8 cellular contexts compared by ENCODE assay signal in genomic region chr2:177617849-177618248, GRCh38.
DNase-seq lines count a peak whose midpoint lies in the region; TF ChIP-seq lines count a peak whose summit lies in the region.

No MANE protein-coding gene starts in this region.

- intact Hi-C loops in adrenal gland (cut with DNase I) (no loop called here), lower leg skin (cut with DNase I; ENCODE audit: low total_unique reads) (no loop called here), thyroid gland (cut with DNase I) (loop anchor here (10.0 kb wide), 1 partner anchor 63 kb away; a partner anchor contains a TSS)

- peaks cover 8% of the 10 kb centered on the region for H3K27me3 Mint-ChIP-seq in activated T-cell treated with anti-CD3 and anti-CD28 coated beads, Interleukin-2, amount 50 U/mL, for 24 hours

- H3K4me3 ChIP-seq in adrenal gland (peak overlapping the region; percentile 10 to 80 (median 73)), lower leg skin (ENCODE audit: low read depth, poor library complexity, severe bottlenecking) (peak overlapping the region; percentile 60), thyroid gland (replicated peaks in 1 of 3) (peak overlapping the region; percentile 41 to 75 (median 65))

- no peaks in the 10 kb centered on the region for H3K9me3 Mint-ChIP-seq in activated T-cell treated with anti-CD3 and anti-CD28 coated beads, Interleukin-2, amount 50 U/mL, for 24 hours

- H3K9me3 ChIP-seq in adrenal gland (replicated peaks in 1 of 3) (no peaks in the 10 kb centered on the region), thyroid gland (no peaks in the 10 kb centered on the region)

- H3K27ac ChIP-seq in adrenal gland, result peak overlapping the region in 1 of 5 donors; percentile 88
- no peak overlapping the region for H3K27ac ChIP-seq in thyroid gland

- no peaks in the 10 kb centered on the region for H3K36me3 ChIP-seq in adrenal gland (replicated peaks in 1 of 2)
- H3K36me3 ChIP-seq in thyroid gland, result no peaks in the 10 kb centered on the region

- H3K4me1 ChIP-seq in adrenal gland (replicated peaks in 1 of 2) (peaks cover 0 to 9% of the 10 kb centered on the region in 2 donors), thyroid gland (peaks cover 4 to 5% of the 10 kb centered on the region in 2 donors)

- DNase-seq in activated T-cell treated with anti-CD3 and anti-CD28 coated beads, Interleukin-2, amount 50 U/mL, for 24 hours, result no peak
- DNase-seq in activated T-cell treated with anti-CD3 and anti-CD28 coated beads for 4 hours, result no peak
- DNase-seq in adrenal gland, result no peak
- no peak for DNase-seq in lower leg skin (ENCODE audit: low spot score in 2 of 2)
- no peak for DNase-seq in thyroid gland
- DNase-seq in pons (ENCODE audit: low spot score), result no peak
- DNase-seq in islet precursor cell, result no peak
- DNase-seq in GM19238 (ENCODE audit: insufficient read length, low spot score), result no peak

- H3K4me3 Mint-ChIP-seq in activated T-cell treated with anti-CD3 and anti-CD28 coated beads, Interleukin-2, amount 50 U/mL, for 24 hours, result peak overlapping the region; percentile 94

- peak overlapping the region; percentile 100 for H3K27ac Mint-ChIP-seq in activated T-cell treated with anti-CD3 and anti-CD28 coated beads, Interleukin-2, amount 50 U/mL, for 24 hours

- peaks cover 12% of the 10 kb centered on the region for H3K4me1 Mint-ChIP-seq in activated T-cell treated with anti-CD3 and anti-CD28 coated beads, Interleukin-2, amount 50 U/mL, for 24 hours (ENCODE audit: low read depth)

- TF ChIP-seq CTCF in adrenal gland (IDR thresholded peaks at IDR 0.05), result no peak
- TF ChIP-seq CTCF in lower leg skin (IDR thresholded peaks at IDR 0.05), result no peak
- no peak for TF ChIP-seq CTCF in thyroid gland (IDR thresholded peaks at IDR 0.05)

- peaks cover 7% of the 10 kb centered on the region for H3K36me3 Mint-ChIP-seq in activated T-cell treated with anti-CD3 and anti-CD28 coated beads, Interleukin-2, amount 50 U/mL, for 24 hours (ENCODE audit: low read depth)

- TF ChIP-seq POLR2A in adrenal gland (IDR thresholded peaks at IDR 0.05) (no peak), lower leg skin (IDR thresholded peaks at IDR 0.05) (no peak), thyroid gland (IDR thresholded peaks at IDR 0.05) (no peak)

- no peaks in the 10 kb centered on the region for H3K27me3 ChIP-seq in adrenal gland
- no peaks in the 10 kb centered on the region for H3K27me3 ChIP-seq in thyroid gland

- WGBS in adrenal gland, 4 donors, result 84 to 95% (median 89%) methylated on average over 7 to 9 of the region's 9 CpGs
- WGBS in lower leg skin, 2 donors, result 88 to 98% methylated on average over 9 of the region's 9 CpGs
- WGBS in thyroid gland, 2 donors, result 85 to 94% methylated on average over 8 of the region's 9 CpGs
